In genomic region chr10:103803941-103804340, GRCh38 we compare ENCODE assay signal across 14 cellular contexts. TPM values are rescaled to one million over a fixed set of nuclear protein-coding genes. Genes with fewer than 3 reads are reported as not detected.
A peak's percentile ranks its signal among the peaks of the same experiment; 100 is the strongest.
DNase-seq lines count a peak whose midpoint lies in the region; ATAC-seq, FAIRE-seq and TF ChIP-seq lines count a peak whose summit lies in the region.
"Had no signal": no experiment of that assay in that cellular context is flagged by ENCODE, and none has a peak within 500 bp of the region (broad histone marks: within the 10 kb centered on the region; RNA-seq: fewer than 3 reads in every experiment).

No MANE protein-coding gene starts in this region.

- H3K9ac ChIP-seq in mammary epithelial cell (ENCODE audit: insufficient read depth, low read length): no peak overlapping the region
- no peak overlapping the region for H3K9ac ChIP-seq in K562 (ENCODE audit: insufficient read depth in 1 of 2, low read depth in 2 of 2, low read length in 2 of 2)

- BruUV-seq in mammary epithelial cell (replicated peaks; lab: Mats Ljungman, UMichigan): no TSS peak
- BruUV-seq in MCF 10A (replicated peaks; lab: Mats Ljungman, UMichigan): no TSS peak
- BruUV-seq in K562 (replicated peaks; lab: Mats Ljungman, UMichigan): no TSS peak

- no peak for ATAC-seq in K562
- ATAC-seq in stimulated activated effector memory CD8-positive, alpha-beta T cell treated with anti-CD3 and anti-CD28 coated beads, Interleukin-12 subunit alpha, Interleukin-12 subunit beta, amount 100 ng/mL, for 72 hours: peak; percentile 62

- H3K36me3 ChIP-seq in mammary epithelial cell (ENCODE audit: insufficient read depth, low read length) (peaks cover 13% of the 10 kb centered on the region), Peyer's patch (no peaks in the 10 kb centered on the region), K562 (ENCODE audit: control insufficient read depth, insufficient read depth, low read length) (no peaks in the 10 kb centered on the region)

- no peaks in the 10 kb centered on the region for H3K27me3 Mint-ChIP-seq in MCF 10A (ENCODE audit: insufficient read depth, unreplicated experiment)

- H3K9me3 Mint-ChIP-seq in MCF 10A (ENCODE audit: unreplicated experiment): no peaks in the 10 kb centered on the region
- no peaks in the 10 kb centered on the region for H3K9me3 Mint-ChIP-seq in stimulated activated effector memory CD8-positive, alpha-beta T cell treated with anti-CD3 and anti-CD28 coated beads, Interleukin-12 subunit alpha, Interleukin-12 subunit beta, amount 100 ng/mL, for 72 hours

- no peak overlapping the region for H3K27ac ChIP-seq in mammary epithelial cell (ENCODE audit: insufficient read depth, low read depth, low read length)
- peak overlapping the region in 3 of 4 donors; percentile 14 to 73 (median 47) for H3K27ac ChIP-seq in Peyer's patch
- H3K27ac ChIP-seq in K562 (ENCODE audit: extremely low read depth, low read depth, low read length): no peak overlapping the region
- H3K27ac ChIP-seq: cardiac muscle cell, hepatocyte had no signal

- peaks cover 8% of the 10 kb centered on the region for H3K4me1 Mint-ChIP-seq in MCF 10A (ENCODE audit: insufficient read depth, unreplicated experiment)
- H3K4me1 Mint-ChIP-seq in stimulated activated effector memory CD8-positive, alpha-beta T cell treated with anti-CD3 and anti-CD28 coated beads, Interleukin-12 subunit alpha, Interleukin-12 subunit beta, amount 100 ng/mL, for 72 hours: peaks cover 33% of the 10 kb centered on the region

- H3K9me1 ChIP-seq in K562 (ENCODE audit: control insufficient read depth, insufficient read depth, low read length): no peaks in the 10 kb centered on the region

- TF ChIP-seq POLR2A in Peyer's patch (IDR thresholded peaks at IDR 0.05): no peak
- TF ChIP-seq POLR2A in K562 (conservative IDR thresholded peaks at IDR 0.05): no peak

- peak; percentile 67 for DNase-seq in mammary epithelial cell
- no peak for DNase-seq in MCF 10A (ENCODE audit: unreplicated experiment)
- DNase-seq in Peyer's patch: peak in 1 of 3 donors; percentile 63
- DNase-seq in K562 (ENCODE audit: extremely low read depth in 1 of 4, low spot score in 3 of 4): no peak
- no peak for DNase-seq in stimulated activated effector memory CD8-positive, alpha-beta T cell treated with anti-CD3 and anti-CD28 coated beads, Interleukin-12 subunit alpha, Interleukin-12 subunit beta, amount 100 ng/mL, for 72 hours (ENCODE audit: low spot score in 2 of 2)
- DNase-seq in cerebellar nuclear complex (lab: John Stamatoyannopoulos, UW): no peak
- DNase-seq in NAMALWA (ENCODE audit: low spot score): no peak
- no peak for DNase-seq in SIG-M5 treated with dmso at 0.1 percent for 504 hours (lab: John Stamatoyannopoulos, UW; ENCODE audit: unreplicated experiment)
- DNase-seq: GDM1, IMR-90, NCI-H187 treated with DMSO at 0.1 percent for 48 hours had no signal

- no peak for TF ChIP-seq EP300 in K562 (IDR thresholded peaks at IDR 0.05; ENCODE audit: low read length)

- no peak overlapping the region for H2AFZ ChIP-seq in mammary epithelial cell (ENCODE audit: low read depth, low read length)
- no peak overlapping the region for H2AFZ ChIP-seq in K562 (ENCODE audit: low read depth, low read length)
- H2AFZ ChIP-seq: hepatocyte had no signal

- no peak for TF ChIP-seq RAD21 in K562 (CRISPR knock-in tag; conservative IDR thresholded peaks at IDR 0.05 in 1 of 2, IDR thresholded peaks at IDR 0.05 in 1 of 2)

- H3K4me1 ChIP-seq in mammary epithelial cell (ENCODE audit: insufficient read depth, low read length): peaks cover 70% of the 10 kb centered on the region
- H3K4me1 ChIP-seq in Peyer's patch: peaks cover 0 to 33% (median 9%) of the 10 kb centered on the region in 4 donors
- H3K4me1 ChIP-seq in K562 (replicated peaks in 1 of 2; ENCODE audit: control insufficient read depth in 2 of 2, insufficient read depth in 2 of 2, low read length in 2 of 2): no peaks in the 10 kb centered on the region; a peak in 1 of 5 replicates

- H3K27me3 ChIP-seq in mammary epithelial cell (ENCODE audit: insufficient read depth, low read length) (no peaks in the 10 kb centered on the region), Peyer's patch (no peaks in the 10 kb centered on the region), K562 (ENCODE audit: control insufficient read depth in 2 of 2, insufficient read depth in 2 of 2, low read length in 2 of 2) (peaks cover 7 to 55% of the 10 kb centered on the region in 2 experiments; a peak in 4 of 5 replicates)
- H3K27me3 ChIP-seq: cardiac muscle cell, hepatocyte had no signal

- intact Hi-C loops in mammary epithelial cell (cut with micrococcal nuclease) (loop anchor here (5.0 kb wide), 2 partner anchors 48 to 78 kb away; no protein-coding TSS in a partner anchor), MCF 10A (cut with micrococcal nuclease) (no loop called here), K562 (cut with micrococcal nuclease) (no loop called here)

- FAIRE-seq in K562 (lab: Jason Lieb, UNC): no peak

- peaks cover 6% of the 10 kb centered on the region for H3K36me3 Mint-ChIP-seq in MCF 10A (ENCODE audit: insufficient read depth, unreplicated experiment)
- H3K36me3 Mint-ChIP-seq in stimulated activated effector memory CD8-positive, alpha-beta T cell treated with anti-CD3 and anti-CD28 coated beads, Interleukin-12 subunit alpha, Interleukin-12 subunit beta, amount 100 ng/mL, for 72 hours: no peaks in the 10 kb centered on the region

- WGBS in mammary epithelial cell (ENCODE audit: low coverage, missing lambda C conversion rate): 71% methylated on average over 3 of the region's 3 CpGs
- 0% methylated on average over 3 of the region's 3 CpGs for WGBS in K562 (ENCODE audit: insufficient coverage, low coverage, missing lambda C conversion rate)

- CTCF ChIA-PET in mammary epithelial cell (lab: Charles Lee; ENCODE audit: low non-redundant PET) (interaction anchor here (0.9 kb wide), 1 partner anchor 22 kb away, joined by 4 read pairs; no protein-coding TSS in a partner anchor), MCF 10A (lab: Yijun Ruan, JAX) (interaction anchor here (0.9 to 1.2 kb wide), 3 partner anchors 14 to 118 kb away, joined by 3 to 5 read pairs (median 3); no protein-coding TSS in a partner anchor), K562 (lab: Yijun Ruan, JAX; ENCODE audit: low intra/inter-chr PET ratio) (no interaction called here)

- H3K4me2 ChIP-seq in mammary epithelial cell (ENCODE audit: insufficient read depth, low read depth, low read length) (no peak overlapping the region), K562 (ENCODE audit: insufficient read depth, low read length) (no peak overlapping the region)
- H3K4me2 ChIP-seq: hepatocyte had no signal

- no peak overlapping the region for H3K4me3 Mint-ChIP-seq in MCF 10A (ENCODE audit: unreplicated experiment)
- H3K4me3 Mint-ChIP-seq in stimulated activated effector memory CD8-positive, alpha-beta T cell treated with anti-CD3 and anti-CD28 coated beads, Interleukin-12 subunit alpha, Interleukin-12 subunit beta, amount 100 ng/mL, for 72 hours: no peak overlapping the region

- POLR2A ChIA-PET in MCF 10A (lab: Yijun Ruan, JAX) (no interaction called here), K562 (lab: Yijun Ruan, JAX) (no interaction called here)

- no peak overlapping the region for H3K27ac Mint-ChIP-seq in MCF 10A (ENCODE audit: low read depth, unreplicated experiment)
- no peak overlapping the region for H3K27ac Mint-ChIP-seq in stimulated activated effector memory CD8-positive, alpha-beta T cell treated with anti-CD3 and anti-CD28 coated beads, Interleukin-12 subunit alpha, Interleukin-12 subunit beta, amount 100 ng/mL, for 72 hours

- H3K9me3 ChIP-seq in mammary epithelial cell (replicated peaks; ENCODE audit: insufficient read depth, low read length) (no peaks in the 10 kb centered on the region), Peyer's patch (no peaks in the 10 kb centered on the region), K562 (replicated peaks; ENCODE audit: control insufficient read depth, insufficient read depth, low read depth, low read length) (no peaks in the 10 kb centered on the region)

- H3K79me2 ChIP-seq in mammary epithelial cell (ENCODE audit: insufficient read depth, low read length): peaks cover 92% of the 10 kb centered on the region
- H3K79me2 ChIP-seq in K562 (ENCODE audit: control insufficient read depth, insufficient read depth, low read length): no peaks in the 10 kb centered on the region

- no peaks in the 10 kb centered on the region for H4K20me1 ChIP-seq in mammary epithelial cell (ENCODE audit: insufficient read depth, low read length)
- 0 out of 2 replicates have a peak, but pooled peaks cover 5% of the 10 kb centered on the region for H4K20me1 ChIP-seq in K562 (replicated peaks; ENCODE audit: control insufficient read depth, insufficient read depth, low read length)

- H3K4me3 ChIP-seq in mammary epithelial cell (replicated peaks in 1 of 3; ENCODE audit: insufficient read depth in 1 of 3, low read depth in 2 of 3, low read length in 3 of 3) (no peak overlapping the region), Peyer's patch (no peak overlapping the region), K562 (no peak overlapping the region)
- H3K4me3 ChIP-seq: cardiac muscle cell, hepatocyte, lung had no signal

- dilution Hi-C loops in mammary epithelial cell (cut with HindIII; ENCODE audit: low sequenced_read_pairs): no loop called here

- TF ChIP-seq CTCF in mammary epithelial cell (conservative IDR thresholded peaks at IDR 0.05 in 1 of 2, IDR thresholded peaks at IDR 0.05 in 1 of 2; ENCODE audit: extremely low read depth in 1 of 2, insufficient read depth in 1 of 2, low read depth in 1 of 2, low read length in 2 of 2): no peak
- TF ChIP-seq CTCF in MCF 10A (IDR thresholded peaks at IDR 0.05; ENCODE audit: unreplicated experiment): no peak
- TF ChIP-seq CTCF in Peyer's patch (IDR thresholded peaks at IDR 0.05): no peak
- no peak for TF ChIP-seq CTCF in K562 (IDR thresholded peaks at IDR 0.05 in 2 of 3, conservative IDR thresholded peaks at IDR 0.05 in 1 of 3; ENCODE audit: insufficient read depth in 2 of 3, low read depth in 1 of 3, low read length in 3 of 3)

- in situ Hi-C loops in mammary epithelial cell (cut with MboI; ENCODE audit: low sequenced_read_pairs in 2 of 2) (no loop called here), K562 (cut with MboI) (no loop called here)

RNA-seq across cellular contexts. Expression of gene SH3PXD2A, which starts 51.4 kb away (rescaled TPM):
- 100 to 1,000 TPM in 1 of 2 donors, 10 to 100 TPM in 1; 72.2 to 116 TPM for total RNA-seq in mammary epithelial cell
- 35.3 TPM for polyA plus RNA-seq in mammary epithelial cell
- 112 TPM for polyA minus RNA-seq in mammary epithelial cell
- 13.2 and 15.0 TPM in 2 replicates for total RNA-seq in MCF 10A (2022)
- 10 to 100 TPM; 12.1 to 68.5 (median 21.7) TPM for total RNA-seq in Peyer's patch
- total RNA-seq in K562 (2011; cell fraction: chromatin; rRNA removed; ENCODE audit: low replicate concordance): 4.2 and 10.4 TPM in 2 replicates
- 3.7 and 4.5 TPM in 2 replicates for total RNA-seq in K562 (2011; cell fraction: nucleolus; rRNA removed)
- 4.0 and 5.2 TPM in 2 replicates for total RNA-seq in K562 (2011; cell fraction: nucleoplasm; rRNA removed)
- 1.9 and 2.0 TPM in 2 replicates for total RNA-seq in K562 (2014; rRNA removed)
- total RNA-seq in K562 (2014; rRNA removed; fragmentation: Illumina TruSeq; extraction: Trizol): 2.2 and 2.4 TPM in 2 replicates
- 2.5 and 2.6 TPM in 2 replicates for total RNA-seq in K562 (2015; rRNA removed; fragmentation: Illumina TruSeq; extraction: Trizol)
- total RNA-seq in K562 (2021): 8.5 and 9.3 TPM in 2 replicates
- polyA plus RNA-seq in K562 (2011; rRNA removed): 2.5 and 3.5 TPM in 2 replicates
- polyA plus RNA-seq in K562 (2011; cell fraction: cytosol; rRNA removed): 2.6 and 4.5 TPM in 2 replicates
- 4.5 and 9.1 TPM in 2 replicates for polyA plus RNA-seq in K562 (2011; cell fraction: nucleus; rRNA removed)
- 3.1 and 4.1 TPM in 2 replicates for polyA plus RNA-seq in K562 (2012)
- polyA plus RNA-seq in K562 (2014; fragmentation: Illumina TruSeq; extraction: Trizol): 4.0 and 5.1 TPM in 2 replicates
- under 1 TPM; 0.41 to 0.59 TPM for polyA plus RNA-seq in K562 (2014; fragmentation: Nextera tagmentation; extraction: Ambion mirVana)
- polyA plus RNA-seq in K562 (2014; rRNA removed): 3.0 and 3.4 TPM in 2 replicates
- 2.8 and 4.2 TPM in 2 replicates for polyA minus RNA-seq in K562 (2011; rRNA and poly(A)+ RNA removed)
- 5.8 and 7.3 TPM in 2 replicates for polyA minus RNA-seq in K562 (2011; cell fraction: cytosol; rRNA and poly(A)+ RNA removed)
- 2.2 and 2.8 TPM in 2 replicates for polyA minus RNA-seq in K562 (2011; cell fraction: nucleus; rRNA and poly(A)+ RNA removed)

Comparison
In these comparisons a context has a peak if more than half of its experiments do, and no peak if none do; other contexts are left out.
1. H3K27ac ChIP-seq: peak in Peyer's patch (3 of 4); none in mammary epithelial cell (single experiment) and K562 (single experiment).